13 cellular contexts compared by ENCODE assay signal in genomic region chr2:180823546-180824141, GRCh38.
DNase-seq lines count a peak whose midpoint lies in the region; ATAC-seq and TF ChIP-seq lines count a peak whose summit lies in the region.
"Had no signal": no experiment of that assay in that cellular context is flagged by ENCODE, and none has a peak within 500 bp of the region (broad histone marks: within the 10 kb centered on the region; RNA-seq: fewer than 3 reads in every experiment).

No MANE protein-coding gene starts in this region.

- no peaks in the 10 kb centered on the region for H4K20me1 ChIP-seq in OCI-LY3 (ENCODE audit: insufficient read depth, low read length)

- H3K4me2 ChIP-seq in OCI-LY3 (ENCODE audit: low read length), result peak overlapping the region; percentile 65
- H3K4me2 ChIP-seq: neural progenitor cell had no signal

- peak; percentile 37 for DNase-seq in fibroblast of gingiva (ENCODE audit: low read depth)
- DNase-seq in stromal cell of bone marrow (ENCODE audit: low read depth), result peak; percentile 46
- no peak for DNase-seq in activated naive CD4-positive, alpha-beta T cell (lab: John Stamatoyannopoulos, UW)
- DNase-seq in putamen (ENCODE audit: low spot score), result no peak
- no peak for DNase-seq in esophagus muscularis mucosa (ENCODE audit: extremely low spot score)
- DNase-seq: activated CD4-positive, alpha-beta T cell treated with anti-CD3 and anti-CD28 coated beads, Interleukin-2, amount 10 ng/mL, durations not matched to agents 24 days and 14 days; Kasumi-1; NCI-H2171; small intestine; testis had no signal

- intact Hi-C loops in esophagus muscularis mucosa (cut with DNase I), result no loop called here

- H3K27ac ChIP-seq in OCI-LY3 (ENCODE audit: low read length) (peak overlapping the region; percentile 27; the same call in 1 of the 2 replicates), esophagus muscularis mucosa (replicated peaks in 1 of 4) (no peak overlapping the region)
- H3K27ac ChIP-seq: neural progenitor cell, testis had no signal

- no peak for TF ChIP-seq EP300 in esophagus muscularis mucosa (IDR thresholded peaks at IDR 0.05)

- H3K4me3 ChIP-seq in OCI-LY3 (ENCODE audit: low read length), result peak overlapping the region; percentile 58
- H3K4me3 ChIP-seq in esophagus muscularis mucosa, result no peak overlapping the region
- H3K4me3 ChIP-seq: neural progenitor cell, testis had no signal

- ATAC-seq in GM19397 (IDR thresholded peaks at IDR 0.05; ENCODE audit: unreplicated experiment), result peak; percentile 48

- H3K79me2 ChIP-seq in OCI-LY3 (ENCODE audit: low read length), result no peaks in the 10 kb centered on the region

- peaks cover 19% of the 10 kb centered on the region for H3K4me1 ChIP-seq in OCI-LY3 (ENCODE audit: low read length)
- no peaks in the 10 kb centered on the region for H3K4me1 ChIP-seq in esophagus muscularis mucosa
- H3K4me1 ChIP-seq: neural progenitor cell, testis had no signal

- WGBS in esophagus muscularis mucosa, result 85% methylated on average over 5 of the region's 5 CpGs

- no peak for TF ChIP-seq POLR2A in esophagus muscularis mucosa (IDR thresholded peaks at IDR 0.05; ENCODE audit: low read depth)

- H3K36me3 ChIP-seq in OCI-LY3 (replicated peaks; ENCODE audit: low read depth, low read length) (no peaks in the 10 kb centered on the region), esophagus muscularis mucosa (no peaks in the 10 kb centered on the region)
- H3K36me3 ChIP-seq: neural progenitor cell had no signal

- TF ChIP-seq CTCF in OCI-LY3 (IDR thresholded peaks at IDR 0.05; ENCODE audit: low read depth, low read length) (no peak), esophagus muscularis mucosa (IDR thresholded peaks at IDR 0.05) (no peak)

- H3K27me3 ChIP-seq in OCI-LY3 (ENCODE audit: low read depth, low read length) (no peaks in the 10 kb centered on the region), esophagus muscularis mucosa (no peaks in the 10 kb centered on the region)
- H3K27me3 ChIP-seq: neural progenitor cell, testis had no signal

- H3K9me3 ChIP-seq in OCI-LY3 (ENCODE audit: insufficient read depth, low read length), result no peaks in the 10 kb centered on the region
- H3K9me3 ChIP-seq in esophagus muscularis mucosa, result no peaks in the 10 kb centered on the region
- H3K9me3 ChIP-seq: testis had no signal

- peak overlapping the region; percentile 7; the same call in 1 of the 2 replicates for H2AFZ ChIP-seq in OCI-LY3 (ENCODE audit: low read depth, low read length)
- H2AFZ ChIP-seq: neural progenitor cell had no signal

- no peak overlapping the region for H3K9ac ChIP-seq in OCI-LY3 (ENCODE audit: low read length)
- H3K9ac ChIP-seq: neural progenitor cell had no signal

Comparison
In these comparisons a context has a peak if more than half of its experiments do, and no peak if none do; other contexts are left out.
1. DNase-seq: peak in fibroblast of gingiva (single experiment) and stromal cell of bone marrow (single experiment); none in activated naive CD4-positive, alpha-beta T cell (0 of 4), putamen (single experiment) and esophagus muscularis mucosa (single experiment).